In the genomic region with DNA sequence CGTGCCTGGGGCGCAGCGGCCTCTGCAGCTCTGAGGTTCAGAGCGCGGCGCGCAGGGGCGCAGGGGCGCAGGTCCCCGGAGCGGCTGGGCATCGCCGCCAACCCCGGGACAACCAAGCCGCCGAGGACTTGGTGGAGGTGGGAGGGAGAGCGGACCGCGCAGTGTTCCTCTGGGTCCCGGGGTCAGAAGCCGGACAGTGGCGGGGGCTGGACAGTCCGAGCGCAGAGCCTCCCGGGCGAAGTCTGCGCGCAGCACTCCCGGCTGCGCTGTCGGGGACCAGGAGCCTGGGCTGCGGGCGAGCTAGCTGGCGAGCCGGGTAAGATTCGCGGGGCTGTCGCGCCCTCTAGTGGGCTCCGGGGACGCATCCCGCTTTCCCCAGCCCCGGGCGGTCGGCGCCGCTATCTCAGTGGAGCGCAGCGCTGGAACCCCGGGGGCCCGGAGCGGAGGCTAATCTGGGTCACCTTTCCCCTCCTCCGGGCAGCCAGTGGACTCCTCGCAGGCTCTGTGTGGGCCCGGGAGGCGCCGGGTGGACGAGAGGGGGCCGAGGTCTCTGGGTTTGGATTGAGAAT, we compare ENCODE assay signal across 8 cellular contexts. TPM values are rescaled to one million over a fixed set of nuclear protein-coding genes. Genes with fewer than 3 reads are reported as not detected.
DNase-seq lines count a peak whose midpoint lies in the region; ATAC-seq and TF ChIP-seq lines count a peak whose summit lies in the region.

No MANE protein-coding gene starts in this region.

- peak; percentile 85 for TF ChIP-seq CTCF in kidney epithelial cell (IDR thresholded peaks at IDR 0.05; ENCODE audit: insufficient read depth, low read length, poor library complexity, severe bottlenecking)

- no peaks in the 10 kb centered on the region for H3K36me3 ChIP-seq in kidney epithelial cell (ENCODE audit: control insufficient read depth, insufficient read depth, low read length)

- peak overlapping the region; percentile 36 for H3K4me3 ChIP-seq in kidney epithelial cell (ENCODE audit: low read depth, low read length)

- in situ Hi-C loops in ACHN (cut with HindIII; ENCODE audit: low pct_ligation_motif_present, low pct_unique_long_range_greater_than_20kb, low sequenced_read_pairs): no loop called here

- H3K27me3 ChIP-seq in kidney epithelial cell (ENCODE audit: control insufficient read depth, insufficient read depth, low read length): peaks cover 51% of the 10 kb centered on the region

- ATAC-seq in GM18861 (IDR thresholded peaks at IDR 0.05; ENCODE audit: unreplicated experiment) (peak; percentile 93), HG03097 (IDR thresholded peaks at IDR 0.05; ENCODE audit: low FRiP score, unreplicated experiment) (peak; percentile 80)

- DNase-seq in ACHN (peak; percentile 82), NCI-H226 (peak; percentile 78), cerebellar cortex (ENCODE audit: low spot score) (peak; percentile 65), kidney epithelial cell (ENCODE audit: low read depth) (no peak)
- DNase-seq in activated CD4-positive, alpha-beta T cell treated with anti-CD3 and anti-CD28 coated beads for 1 hour: peak; percentile 43
- peak; percentile 89 for DNase-seq in stimulated activated CD4-positive, alpha-beta T cell treated with anti-CD3 and anti-CD28 coated beads, Interleukin-15, amount 100 ng/mL, for 24 hours

RNA-seq across cellular contexts. Expression of gene PDGFRA, which starts 4.1 kb away (rescaled TPM):
- 0.34 and 2.1 TPM in 2 replicates for total RNA-seq in kidney epithelial cell
